Comparison of ENCODE assay signal across 10 cellular contexts in genomic region chr1:241637604-241638003, GRCh38. TPM values are rescaled to one million over a fixed set of nuclear protein-coding genes. Genes with fewer than 3 reads are reported as not detected.
DNase-seq lines count a peak whose midpoint lies in the region; ATAC-seq and TF ChIP-seq lines count a peak whose summit lies in the region.
"Had no signal": no experiment of that assay in that cellular context is flagged by ENCODE, and none has a peak within 500 bp of the region (broad histone marks: within the 10 kb centered on the region; RNA-seq: fewer than 3 reads in every experiment).

No MANE protein-coding gene starts in this region.

- H3K27me3 ChIP-seq in PC-3 (ENCODE audit: low read length) (no peaks in the 10 kb centered on the region), ectodermal cell (ENCODE audit: control insufficient read depth, insufficient read depth, low read length, poor library complexity, severe bottlenecking) (no peaks in the 10 kb centered on the region)

- H3K4me1 ChIP-seq in PC-3 (ENCODE audit: insufficient read depth, low read length) (peaks cover 47% of the 10 kb centered on the region), ectodermal cell (ENCODE audit: control insufficient read depth, insufficient read depth, low read length) (peaks cover 12% of the 10 kb centered on the region)

- TF ChIP-seq CTCF in PC-3 (conservative IDR thresholded peaks at IDR 0.05; ENCODE audit: low read depth, low read length) (no peak), retinal pigment epithelial cell (conservative IDR thresholded peaks at IDR 0.05; ENCODE audit: low read depth, low read length) (no peak)

- H3K27me3 Mint-ChIP-seq in activated CD4-positive, alpha-beta T cell treated with anti-CD3 and anti-CD28 coated beads, Interleukin-2, amount 10 ng/mL, durations not matched to agents 7 days and 5 days, result no peaks in the 10 kb centered on the region

- peaks cover 3% of the 10 kb centered on the region for H3K9me3 Mint-ChIP-seq in activated CD4-positive, alpha-beta T cell treated with anti-CD3 and anti-CD28 coated beads, Interleukin-2, amount 10 ng/mL, durations not matched to agents 7 days and 5 days

- H4K20me1 ChIP-seq in PC-3 (ENCODE audit: low read length), result peaks cover 34% of the 10 kb centered on the region

- ATAC-seq in PC-3 (no peak), HG03565 (IDR thresholded peaks at IDR 0.05; ENCODE audit: unreplicated experiment) (no peak), GM18517 (IDR thresholded peaks at IDR 0.05; ENCODE audit: unreplicated experiment) (no peak)

- no peak for DNase-seq in activated CD4-positive, alpha-beta T cell treated with anti-CD3 and anti-CD28 coated beads, Interleukin-2, amount 10 ng/mL, durations not matched to agents 7 days and 5 days
- no peak for DNase-seq in activated CD4-positive, alpha-beta T cell treated with anti-CD3 and anti-CD28 coated beads for 48 hours
- peak; percentile 53 for DNase-seq in PC-3
- DNase-seq in retinal pigment epithelial cell (ENCODE audit: low read depth), result no peak
- no peak for DNase-seq in effector CD4-positive, alpha-beta T cell

- WGBS in ectodermal cell, 2 experiments, result 78 to 88% methylated on average over 4 of the region's 4 CpGs

- H3K4me3 ChIP-seq in PC-3 (ENCODE audit: low read length) (peak overlapping the region; percentile 77), ectodermal cell (ENCODE audit: insufficient read depth, low read depth, low read length) (peak overlapping the region; percentile 95), retinal pigment epithelial cell (ENCODE audit: low read length) (peak overlapping the region; percentile 95)

- no peak overlapping the region for H3K27ac Mint-ChIP-seq in activated CD4-positive, alpha-beta T cell treated with anti-CD3 and anti-CD28 coated beads, Interleukin-2, amount 10 ng/mL, durations not matched to agents 7 days and 5 days

- H3K36me3 ChIP-seq in PC-3 (ENCODE audit: low read depth, low read length) (peaks cover 25% of the 10 kb centered on the region), ectodermal cell (ENCODE audit: control insufficient read depth, insufficient read depth, low read length) (peaks cover 8% of the 10 kb centered on the region)

- intact Hi-C loops in PC-3 (cut with micrococcal nuclease), result no loop called here

- peaks cover 38% of the 10 kb centered on the region for H3K36me3 Mint-ChIP-seq in activated CD4-positive, alpha-beta T cell treated with anti-CD3 and anti-CD28 coated beads, Interleukin-2, amount 10 ng/mL, durations not matched to agents 7 days and 5 days (ENCODE audit: low read depth)

- no peak overlapping the region for H2AFZ ChIP-seq in PC-3 (ENCODE audit: low read length)

- BruUV-seq in PC-3 (replicated peaks; lab: Mats Ljungman, UMichigan), result no TSS peak

- peaks cover 8% of the 10 kb centered on the region for H3F3A ChIP-seq in PC-3 (ENCODE audit: low read length, unreplicated experiment)

- no peaks in the 10 kb centered on the region for H3K9me3 ChIP-seq in PC-3 (ENCODE audit: low read length)
- H3K9me3 ChIP-seq in ectodermal cell (ENCODE audit: control insufficient read depth, low read length), result no peaks in the 10 kb centered on the region

- H3K79me2 ChIP-seq in PC-3 (ENCODE audit: low read length), result peaks cover 72% of the 10 kb centered on the region

- POLR2A ChIA-PET in activated CD4-positive, alpha-beta T cell treated with anti-CD3 and anti-CD28 coated beads, Interleukin-2, amount 10 ng/mL, durations not matched to agents 7 days and 5 days (lab: Charles Lee), result no interaction called here
- POLR2A ChIA-PET in PC-3 (lab: Charles Lee; ENCODE audit: unreplicated experiment), result no interaction called here

- peak overlapping the region; percentile 79; the same call in 1 of the 2 replicates for H3K9ac ChIP-seq in PC-3 (ENCODE audit: low read length)

- H3K4me2 ChIP-seq in PC-3 (ENCODE audit: low read length), result peak overlapping the region; percentile 88

- CTCF ChIA-PET in activated CD4-positive, alpha-beta T cell treated with anti-CD3 and anti-CD28 coated beads, Interleukin-2, amount 10 ng/mL, durations not matched to agents 7 days and 5 days (lab: Charles Lee), result interaction anchor here (1.4 kb wide), 1 partner anchor 10 kb away, joined by 4 read pairs; no protein-coding TSS in a partner anchor
- CTCF ChIA-PET in PC-3 (lab: Charles Lee), result interaction anchor here (1.1 kb wide), 2 partner anchors 10 to 22 kb away, joined by 3 read pairs; no protein-coding TSS in a partner anchor

- no peak overlapping the region for H3K27ac ChIP-seq in PC-3 (ENCODE audit: low read length)
- no peak overlapping the region for H3K27ac ChIP-seq in ectodermal cell (ENCODE audit: insufficient read depth, low read depth, low read length, poor library complexity, severe bottlenecking)

- peaks cover 48% of the 10 kb centered on the region for H3K4me1 Mint-ChIP-seq in activated CD4-positive, alpha-beta T cell treated with anti-CD3 and anti-CD28 coated beads, Interleukin-2, amount 10 ng/mL, durations not matched to agents 7 days and 5 days

- no peaks in the 10 kb centered on the region for H3K9me2 ChIP-seq in PC-3 (replicated peaks; ENCODE audit: low read length)

- peak overlapping the region; percentile 85 for H3K4me3 Mint-ChIP-seq in activated CD4-positive, alpha-beta T cell treated with anti-CD3 and anti-CD28 coated beads, Interleukin-2, amount 10 ng/mL, durations not matched to agents 7 days and 5 days

RNA-seq across cellular contexts. Expression of gene CHML, which starts 2.6 kb away (rescaled TPM):
- 10 to 100 TPM; 13.0 to 16.3 TPM for total RNA-seq in activated CD4-positive, alpha-beta T cell treated with anti-CD3 and anti-CD28 coated beads, Interleukin-2, amount 10 ng/mL, durations not matched to agents 7 days and 5 days
- 54.5 and 68.6 TPM in 2 replicates for total RNA-seq in PC-3 (2014; rRNA removed)
- polyA plus RNA-seq in ectodermal cell (2013, experiment 1 of 4), result 31.3 TPM
- 39.7 TPM for polyA plus RNA-seq in ectodermal cell (2013, experiment 2 of 4)
- 28.8 TPM for polyA plus RNA-seq in ectodermal cell (2013, experiment 3 of 4)
- 34.4 TPM for polyA plus RNA-seq in ectodermal cell (2013, experiment 4 of 4)

RNA-seq across cellular contexts. Expression of gene OPN3, which starts 2.6 kb away (rescaled TPM):
- 10 to 100 TPM; 17.2 to 18.1 TPM for total RNA-seq in activated CD4-positive, alpha-beta T cell treated with anti-CD3 and anti-CD28 coated beads, Interleukin-2, amount 10 ng/mL, durations not matched to agents 7 days and 5 days
- total RNA-seq in PC-3 (2014; rRNA removed), result 44.8 and 45.5 TPM in 2 replicates
- polyA plus RNA-seq in ectodermal cell (2013, experiment 1 of 4), result 44.6 TPM
- 28.5 TPM for polyA plus RNA-seq in ectodermal cell (2013, experiment 2 of 4)
- polyA plus RNA-seq in ectodermal cell (2013, experiment 3 of 4), result 44.0 TPM
- 39.5 TPM for polyA plus RNA-seq in ectodermal cell (2013, experiment 4 of 4)

RNA-seq across cellular contexts. Expression of gene WDR64, which starts 14.5 kb away (rescaled TPM):
- under 1 TPM; 0.21 to 0.22 TPM for total RNA-seq in activated CD4-positive, alpha-beta T cell treated with anti-CD3 and anti-CD28 coated beads, Interleukin-2, amount 10 ng/mL, durations not matched to agents 7 days and 5 days
- not detected in 2 replicates for total RNA-seq in PC-3 (2014; rRNA removed)
- polyA plus RNA-seq in ectodermal cell (2013, experiment 1 of 4), result not detected
- not detected for polyA plus RNA-seq in ectodermal cell (2013, experiment 2 of 4)
- not detected for polyA plus RNA-seq in ectodermal cell (2013, experiment 3 of 4)
- polyA plus RNA-seq in ectodermal cell (2013, experiment 4 of 4), result 0.08 TPM
- total RNA-seq: activated CD8-positive, alpha-beta memory T cell treated with anti-CD3 and anti-CD28 coated beads for 36 hours; myocyte had no signal
